Comparison of ENCODE assay signal across 14 cellular contexts in the genomic region with DNA sequence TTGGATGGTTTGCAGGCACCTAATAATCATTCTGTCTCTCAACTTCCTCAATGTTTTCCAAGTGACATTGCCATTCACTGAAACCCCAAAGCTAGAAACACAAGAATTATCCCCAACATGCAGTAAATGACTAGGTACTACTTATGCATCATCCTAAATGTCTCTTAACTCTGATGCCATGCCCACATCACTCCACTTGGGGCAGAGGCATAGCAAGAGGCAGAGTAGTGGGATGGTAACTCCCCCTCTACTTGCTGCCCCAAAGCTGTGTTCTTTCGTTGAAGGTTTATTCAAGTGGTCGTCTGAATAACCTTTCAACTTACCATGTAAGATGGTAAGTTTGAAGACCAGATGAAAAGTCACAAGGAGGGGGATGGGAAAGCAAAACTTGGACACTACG.
"Had no signal": no experiment of that assay in that cellular context is flagged by ENCODE, and none has a peak within 500 bp of the region (broad histone marks: within the 10 kb centered on the region; RNA-seq: fewer than 3 reads in every experiment).

No MANE protein-coding gene starts in this region.

- H3K9me3 ChIP-seq: adrenal gland, upper lobe of left lung had no signal

- H3K27me3 Mint-ChIP-seq: central memory CD8-positive, alpha-beta T cell; effector memory CD8-positive, alpha-beta T cell had no signal

- H3K4me1 ChIP-seq: adrenal gland, upper lobe of left lung had no signal

- H3K36me3 Mint-ChIP-seq: natural killer cell had no signal

- H3K4me3 Mint-ChIP-seq: central memory CD8-positive, alpha-beta T cell; effector memory CD8-positive, alpha-beta T cell; natural killer cell; T-helper 1 cell treated with Interleukin-12 subunit alpha and Interleukin-12 subunit beta and Interleukin-4 antibody, amounts not matched to agents 30 μg/mL and 1 μg/mL, for 36 hours had no signal

- H3K27ac ChIP-seq: adrenal gland, upper lobe of left lung had no signal

- DNase-seq: activated CD4-positive, alpha-beta T cell treated with anti-CD3 and anti-CD28 coated beads, Interleukin-2, amount 50 U/mL, for 4 hours; activated naive CD4-positive, alpha-beta T cell treated with anti-CD3 and anti-CD28 coated beads, Interleukin-2, amount 50 U/mL, for 16 hours; activated T-cell treated with anti-CD3 and anti-CD28 coated beads, Interleukin-2, amount 50 U/mL, for 1 hour; adrenal gland; effector memory CD8-positive, alpha-beta T cell; left cardiac atrium; natural killer cell; occipital lobe; stimulated activated CD4-positive, alpha-beta T cell treated with anti-CD3 and anti-CD28 coated beads, Interleukin-2, amount 100 ng/mL, for 48 hours; stimulated activated naive CD8-positive, alpha-beta T cell treated with anti-CD3 and anti-CD28 coated beads, Interleukin-15, Interleukin-2, amounts not matched to agents 100 U/mL and 50 U/mL, for 24 hours; upper lobe of left lung had no signal

- H3K36me3 ChIP-seq: adrenal gland, upper lobe of left lung had no signal

- H3K4me1 Mint-ChIP-seq: central memory CD8-positive, alpha-beta T cell; natural killer cell had no signal

- H3K27me3 ChIP-seq: adrenal gland, upper lobe of left lung had no signal

- H3K4me3 ChIP-seq: adrenal gland, upper lobe of left lung had no signal

- FAIRE-seq: TTC549 had no signal

- H3K27ac Mint-ChIP-seq: effector memory CD8-positive, alpha-beta T cell; natural killer cell; T-helper 1 cell treated with Interleukin-12 subunit alpha and Interleukin-12 subunit beta and Interleukin-4 antibody, amounts not matched to agents 30 μg/mL and 1 μg/mL, for 36 hours had no signal

- H3K9me3 Mint-ChIP-seq: T-helper 1 cell treated with Interleukin-12 subunit alpha and Interleukin-12 subunit beta and Interleukin-4 antibody, amounts not matched to agents 30 μg/mL and 1 μg/mL, for 36 hours had no signal
